ENCODE assay signal across 22 cellular contexts in genomic region chr7:151888079-151888673, GRCh38. TPM values are rescaled to one million over a fixed set of nuclear protein-coding genes. Genes with fewer than 3 reads are reported as not detected.
A peak's percentile ranks its signal among the peaks of the same experiment; 100 is the strongest.
DNase-seq lines count a peak whose midpoint lies in the region; ATAC-seq and TF ChIP-seq lines count a peak whose summit lies in the region.
"Had no signal": no experiment of that assay in that cellular context is flagged by ENCODE, and none has a peak within 500 bp of the region (broad histone marks: within the 10 kb centered on the region; RNA-seq: fewer than 3 reads in every experiment).

No MANE protein-coding gene starts in this region.

- no peak overlapping the region for H3K27ac ChIP-seq in A673 (ENCODE audit: low read depth, low read length, poor library complexity, severe bottlenecking)
- H3K27ac ChIP-seq in HEK293 (ENCODE audit: extremely low read depth, low read depth, low read length) = no peak overlapping the region
- no peak overlapping the region for H3K27ac ChIP-seq in CD4-positive, alpha-beta T cell (ENCODE audit: low read depth, low read length)

- no peak overlapping the region for H3K4me3 Mint-ChIP-seq in CD4-positive, alpha-beta T cell
- H3K4me3 Mint-ChIP-seq: activated naive CD4-positive, alpha-beta T cell treated with anti-CD3 and anti-CD28 coated beads, Interleukin-2, amount 10 ng/mL, durations not matched to agents 7 days and 5 days; activated T-cell treated with anti-CD3 and anti-CD28 coated beads, Interleukin-2, amount 50 U/mL, for 4 hours; dendritic cell treated with granulocyte-macrophage colony-stimulating factor and Interleukin-4, amounts not matched to agents 40 ng/mL and 50 ng/mL, for 4 days; nephron progenitor cell; stimulated activated memory B cell treated with anti-CD40 and anti-IgM and Interleukin-4, amounts not matched to agents 10 μg/mL and 1 μg/mL and 100 μg/mL, for 72 hours had no signal

- no peak overlapping the region for H3K4me3 ChIP-seq in A673 (ENCODE audit: low read depth, low read length, poor library complexity, severe bottlenecking)
- H3K4me3 ChIP-seq in HEK293 (ENCODE audit: low read depth, low read length) = no peak overlapping the region
- no peak overlapping the region for H3K4me3 ChIP-seq in foreskin fibroblast (ENCODE audit: low read depth in 1 of 2, low read length in 2 of 2)

- no peaks in the 10 kb centered on the region for H3K4me1 ChIP-seq in A673 (ENCODE audit: insufficient read depth, low read length, poor library complexity, severe bottlenecking)
- H3K4me1 ChIP-seq in HEK293 (ENCODE audit: control insufficient read depth, insufficient read depth, low read length) = no peaks in the 10 kb centered on the region

- DNase-seq in A673 (ENCODE audit: low spot score) (peak; percentile 48), RPMI8226 (peak; percentile 23), islet precursor cell (peak; percentile 62), COLO829 (ENCODE audit: low spot score) (no peak), foreskin fibroblast (no peak)
- DNase-seq in CD4-positive, alpha-beta T cell = no peak
- DNase-seq: activated CD4-positive, alpha-beta T cell treated with anti-CD3 and anti-CD28 coated beads for 1 hour; activated CD8-positive, alpha-beta memory T cell treated with anti-CD3 and anti-CD28 coated beads for 24 hours; activated naive CD4-positive, alpha-beta T cell treated with anti-CD3 and anti-CD28 coated beads, Interleukin-2, amount 10 ng/mL, durations not matched to agents 7 days and 5 days; activated T-cell treated with anti-CD3 and anti-CD28 coated beads, Interleukin-2, amount 50 U/mL, for 4 hours; midbrain; NCI-H1105; NCI-H2081; NCI-H510A treated with DMSO at 0.1 percent for 48 hours; nephron progenitor cell; stimulated activated CD4-positive, alpha-beta T cell treated with anti-CD3 and anti-CD28 coated beads, Interleukin-1b, Interleukin-23, amount 100 ng/mL, for 48 hours had no signal

- no peaks in the 10 kb centered on the region for H3K9me3 Mint-ChIP-seq in CD4-positive, alpha-beta T cell
- H3K9me3 Mint-ChIP-seq: activated naive CD4-positive, alpha-beta T cell treated with anti-CD3 and anti-CD28 coated beads, Interleukin-2, amount 10 ng/mL, durations not matched to agents 7 days and 5 days; activated T-cell treated with anti-CD3 and anti-CD28 coated beads, Interleukin-2, amount 50 U/mL, for 4 hours; dendritic cell treated with granulocyte-macrophage colony-stimulating factor and Interleukin-4, amounts not matched to agents 40 ng/mL and 50 ng/mL, for 4 days; stimulated activated memory B cell treated with anti-CD40 and anti-IgM and Interleukin-4, amounts not matched to agents 10 μg/mL and 1 μg/mL and 100 μg/mL, for 72 hours had no signal

- intact Hi-C loops in A673 (cut with micrococcal nuclease; ENCODE audit: unreplicated experiment) = no loop called here
- intact Hi-C loops in CD4-positive, alpha-beta T cell (cut with DNase I, micrococcal nuclease) = no loop called here

- H3K27ac Mint-ChIP-seq in CD4-positive, alpha-beta T cell = no peak overlapping the region
- H3K27ac Mint-ChIP-seq: activated naive CD4-positive, alpha-beta T cell treated with anti-CD3 and anti-CD28 coated beads, Interleukin-2, amount 10 ng/mL, durations not matched to agents 7 days and 5 days; dendritic cell treated with granulocyte-macrophage colony-stimulating factor and Interleukin-4, amounts not matched to agents 40 ng/mL and 50 ng/mL, for 4 days; nephron progenitor cell; progenitor cell of endocrine pancreas; stimulated activated memory B cell treated with anti-CD40 and anti-IgM and Interleukin-4, amounts not matched to agents 10 μg/mL and 1 μg/mL and 100 μg/mL, for 72 hours had no signal

- no peaks in the 10 kb centered on the region for H3K4me1 Mint-ChIP-seq in CD4-positive, alpha-beta T cell (ENCODE audit: low read depth)
- H3K4me1 Mint-ChIP-seq: activated naive CD4-positive, alpha-beta T cell treated with anti-CD3 and anti-CD28 coated beads, Interleukin-2, amount 10 ng/mL, durations not matched to agents 7 days and 5 days had no signal

- ATAC-seq in GM21447 (IDR thresholded peaks at IDR 0.05; ENCODE audit: unreplicated experiment) = no peak
- no peak for ATAC-seq in CD4-positive, alpha-beta T cell (ENCODE audit: poor library complexity)
- ATAC-seq: activated T-cell treated with anti-CD3 and anti-CD28 coated beads, Interleukin-2, amount 50 U/mL, for 4 hours; left lobe of liver; stimulated activated memory B cell treated with anti-CD40 and anti-IgM and Interleukin-4, amounts not matched to agents 10 μg/mL and 1 μg/mL and 100 μg/mL, for 72 hours had no signal

- H3K36me3 ChIP-seq in A673 (ENCODE audit: insufficient read depth, low read length, poor library complexity, severe bottlenecking) (no peaks in the 10 kb centered on the region), HEK293 (ENCODE audit: control insufficient read depth in 2 of 2, insufficient read depth in 1 of 2, low read length in 2 of 2) (no peaks in the 10 kb centered on the region)

- CTCF ChIA-PET in A673 (lab: Charles Lee) = no interaction called here
- CTCF ChIA-PET in HEK293 (lab: Yijun Ruan, JAX) = no interaction called here
- CTCF ChIA-PET in CD4-positive, alpha-beta T cell (lab: Charles Lee) = no interaction called here

- peaks cover 31% of the 10 kb centered on the region for H3K27me3 Mint-ChIP-seq in CD4-positive, alpha-beta T cell

- POLR2A ChIA-PET in A673 (lab: Charles Lee; ENCODE audit: low non-redundant PET) (no interaction called here), HEK293 (lab: Yijun Ruan, JAX) (no interaction called here)
- POLR2A ChIA-PET in CD4-positive, alpha-beta T cell (lab: Charles Lee) = no interaction called here

- no peaks in the 10 kb centered on the region for H3K27me3 ChIP-seq in A673 (replicated peaks; ENCODE audit: insufficient read depth, low read depth, low read length, poor library complexity)
- peaks cover 3% of the 10 kb centered on the region for H3K27me3 ChIP-seq in CD4-positive, alpha-beta T cell (ENCODE audit: control insufficient read depth, insufficient read depth, low read length)

- no peaks in the 10 kb centered on the region for H3K9me3 ChIP-seq in A673 (ENCODE audit: low read depth, low read length, poor library complexity, severe bottlenecking)
- no peaks in the 10 kb centered on the region for H3K9me3 ChIP-seq in HEK293 (ENCODE audit: control insufficient read depth, insufficient read depth, low read depth, low read length)
- no peaks in the 10 kb centered on the region for H3K9me3 ChIP-seq in CD4-positive, alpha-beta T cell (ENCODE audit: control insufficient read depth, low read length)

- TF ChIP-seq CTCF in A673 (conservative IDR thresholded peaks at IDR 0.05; ENCODE audit: low read depth, low read length) (no peak), HEK293 (tag by site-specific recombination; IDR thresholded peaks at IDR 0.05) (no peak), foreskin fibroblast (IDR thresholded peaks at IDR 0.05; ENCODE audit: low read depth, low read length) (no peak)
- no peak for TF ChIP-seq CTCF in CD4-positive, alpha-beta T cell (IDR thresholded peaks at IDR 0.05)

- H3K36me3 Mint-ChIP-seq in CD4-positive, alpha-beta T cell (ENCODE audit: low read depth) = no peaks in the 10 kb centered on the region
- H3K36me3 Mint-ChIP-seq: activated naive CD4-positive, alpha-beta T cell treated with anti-CD3 and anti-CD28 coated beads, Interleukin-2, amount 10 ng/mL, durations not matched to agents 7 days and 5 days; stimulated activated memory B cell treated with anti-CD40 and anti-IgM and Interleukin-4, amounts not matched to agents 10 μg/mL and 1 μg/mL and 100 μg/mL, for 72 hours had no signal

- BruUV-seq in A673 (replicated peaks; lab: Mats Ljungman, UMichigan) = no TSS peak

TF ChIP-seq in HEK293, 187 proteins besides CTCF, POLR2A, EP300 and RAD21 (continues in another document):
- TF ChIP-seq ZNF623 (tag by site-specific recombination; IDR thresholded peaks at IDR 0.05) (no peak), ZBTB8A (tag by site-specific recombination; IDR thresholded peaks at IDR 0.05) (no peak), ZNF350 (tag by site-specific recombination; IDR thresholded peaks at IDR 0.05) (no peak), ZBTB17 (tag by site-specific recombination; IDR thresholded peaks at IDR 0.05) (no peak), SP7 (tag by site-specific recombination; IDR thresholded peaks at IDR 0.05) (peak; percentile 29; the same call in 1 of the 2 replicates), ZNF76 (tag by site-specific recombination; IDR thresholded peaks at IDR 0.05; ENCODE audit: borderline replicate concordance, low read depth) (no peak), REPIN1 (tag by site-specific recombination; IDR thresholded peaks at IDR 0.05; ENCODE audit: low read depth) (no peak), HIC1 (tag by site-specific recombination; IDR thresholded peaks at IDR 0.05) (0 out of 2 replicates have a peak, but pooled peaks have one; percentile 41)

RNA-seq across cellular contexts. Expression of gene PRKAG2, which starts 11.3 kb away (rescaled TPM):
- 10.3 and 11.6 TPM in 2 replicates for total RNA-seq in A673 (2021)
- 10 to 100 TPM; 39.3 to 42.3 TPM for total RNA-seq in CD4-positive, alpha-beta T cell

Comparison
In these comparisons a context has a peak if more than half of its experiments do, and no peak if none do; other contexts are left out.
1. DNase-seq: peak in A673 (single experiment), RPMI8226 (single experiment) and islet precursor cell (single experiment); none in COLO829 (single experiment), CD4-positive, alpha-beta T cell (0 of 10) and foreskin fibroblast (0 of 2).